ENCODE assay signal across 7 cellular contexts in the genomic region with DNA sequence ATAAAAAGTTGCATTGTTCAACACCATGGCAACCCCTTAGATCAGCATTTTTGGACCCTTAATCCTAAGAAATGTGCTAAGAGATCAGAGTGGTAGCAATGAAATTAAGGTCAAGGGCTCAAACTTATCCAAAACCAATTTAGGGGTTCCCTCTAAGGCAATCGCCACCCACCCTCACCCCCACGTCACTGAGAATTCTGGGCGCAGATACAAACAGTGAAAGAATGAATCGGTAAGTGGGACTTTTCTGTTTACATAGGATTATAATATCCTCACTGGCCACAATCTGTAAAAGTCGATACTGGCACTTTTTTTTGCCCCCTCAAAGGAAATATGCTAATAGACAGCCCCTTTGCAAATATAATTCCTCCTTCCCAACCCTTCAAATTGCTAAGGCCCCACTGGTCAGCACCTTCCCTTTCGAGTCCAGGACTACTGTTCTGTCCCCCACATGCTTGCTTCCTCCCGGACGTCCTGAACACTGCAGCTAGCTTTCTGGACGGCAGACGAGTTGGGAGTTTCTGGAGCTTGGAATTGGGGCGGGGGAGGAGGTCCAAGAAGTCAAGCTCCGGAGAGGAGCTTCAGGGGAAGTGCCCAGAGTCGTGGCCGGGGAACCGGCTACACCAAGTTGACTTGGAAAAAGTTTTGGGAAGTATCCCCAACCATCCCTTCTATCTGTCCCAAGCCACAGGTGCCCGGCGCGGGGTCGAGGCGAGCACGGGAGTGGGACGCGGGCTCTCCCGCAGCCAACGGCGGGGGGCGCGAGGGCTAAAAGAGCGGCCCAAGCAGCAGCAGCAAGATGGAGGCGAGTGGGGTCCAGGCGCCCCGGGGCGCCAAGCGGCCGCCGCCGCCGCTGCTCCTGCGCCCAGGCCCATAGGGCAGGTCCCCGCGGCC. TPM values are rescaled to one million over a fixed set of nuclear protein-coding genes. Genes with fewer than 3 reads are reported as not detected.
A peak's percentile ranks its signal among the peaks of the same experiment; 100 is the strongest.
DNase-seq lines count a peak whose midpoint lies in the region; ATAC-seq and TF ChIP-seq lines count a peak whose summit lies in the region.

No MANE protein-coding gene starts in this region.

- H3K9me3 Mint-ChIP-seq in HFFc6: no peaks in the 10 kb centered on the region
- no peaks in the 10 kb centered on the region for H3K9me3 Mint-ChIP-seq in immature natural killer cell
- no peaks in the 10 kb centered on the region for H3K9me3 Mint-ChIP-seq in stimulated activated effector memory CD8-positive, alpha-beta T cell treated with anti-CD3 and anti-CD28 coated beads, Interleukin-12 subunit alpha, Interleukin-12 subunit beta, amount 100 ng/mL, for 72 hours

- no peaks in the 10 kb centered on the region for H3K27me3 ChIP-seq in ascending aorta

- no peaks in the 10 kb centered on the region for H3K36me3 ChIP-seq in ascending aorta

- H3K36me3 Mint-ChIP-seq in HFFc6 (ENCODE audit: low read depth) (no peaks in the 10 kb centered on the region), immature natural killer cell (no peaks in the 10 kb centered on the region)
- H3K36me3 Mint-ChIP-seq in stimulated activated effector memory CD8-positive, alpha-beta T cell treated with anti-CD3 and anti-CD28 coated beads, Interleukin-12 subunit alpha, Interleukin-12 subunit beta, amount 100 ng/mL, for 72 hours: no peaks in the 10 kb centered on the region

- H3K27ac Mint-ChIP-seq in HFFc6 (peak overlapping the region; percentile 59; the same call in 1 of the 2 replicates), immature natural killer cell (peak overlapping the region in 4 of 6 donors; percentile 29 to 70 (median 56))
- H3K27ac Mint-ChIP-seq in stimulated activated effector memory CD8-positive, alpha-beta T cell treated with anti-CD3 and anti-CD28 coated beads, Interleukin-12 subunit alpha, Interleukin-12 subunit beta, amount 100 ng/mL, for 72 hours: no peak overlapping the region

- H3K27ac ChIP-seq in ascending aorta: peak overlapping the region; percentile 88 to 89

- H3K9me3 ChIP-seq in ascending aorta: no peaks in the 10 kb centered on the region

- H3K27me3 Mint-ChIP-seq in HFFc6 (ENCODE audit: insufficient read depth) (peaks cover 9% of the 10 kb centered on the region; the same call in 1 of the 2 replicates), immature natural killer cell (ENCODE audit: low read depth in 3 of 3) (peaks cover 9 to 32% (median 32%) of the 10 kb centered on the region in 3 donors)

- TF ChIP-seq CTCF in HFFc6 (IDR thresholded peaks at IDR 0.05) (no peak), ascending aorta (IDR thresholded peaks at IDR 0.05) (peak in 1 of 3 experiments; percentile 17)

- H3K4me3 ChIP-seq in ascending aorta: peak overlapping the region; percentile 90 to 93

- H3K4me3 Mint-ChIP-seq in HFFc6 (peak overlapping the region; percentile 87), immature natural killer cell (peak overlapping the region; percentile 75 to 83 (median 79))
- H3K4me3 Mint-ChIP-seq in stimulated activated effector memory CD8-positive, alpha-beta T cell treated with anti-CD3 and anti-CD28 coated beads, Interleukin-12 subunit alpha, Interleukin-12 subunit beta, amount 100 ng/mL, for 72 hours: peak overlapping the region; percentile 73

- no peak for ATAC-seq in stimulated activated effector memory CD8-positive, alpha-beta T cell treated with anti-CD3 and anti-CD28 coated beads, Interleukin-12 subunit alpha, Interleukin-12 subunit beta, amount 100 ng/mL, for 72 hours
- no peak for ATAC-seq in HG03135 (IDR thresholded peaks at IDR 0.05; ENCODE audit: unreplicated experiment)

- intact Hi-C loops in ascending aorta (cut with DNase I): loop anchor here (2.0 to 5.0 kb wide), 8 partner anchors 92 to 593 kb away; a partner anchor contains a TSS

- peaks cover 0 to 17% of the 10 kb centered on the region in 2 donors for H3K4me1 ChIP-seq in ascending aorta

- DNase-seq in HFFc6: no peak
- no peak for DNase-seq in ascending aorta (ENCODE audit: low spot score in 2 of 2)
- no peak for DNase-seq in immature natural killer cell
- no peak for DNase-seq in stimulated activated effector memory CD8-positive, alpha-beta T cell treated with anti-CD3 and anti-CD28 coated beads, Interleukin-12 subunit alpha, Interleukin-12 subunit beta, amount 100 ng/mL, for 72 hours (ENCODE audit: low spot score in 2 of 2)
- DNase-seq in SIG-M5 treated with dmso at 0.1 percent for 504 hours (lab: John Stamatoyannopoulos, UW; ENCODE audit: unreplicated experiment): no peak
- no peak for DNase-seq in NCI-H446 (lab: John Stamatoyannopoulos, UW)

- H3K4me1 Mint-ChIP-seq in HFFc6 (ENCODE audit: low read depth) (peaks cover 23% of the 10 kb centered on the region), immature natural killer cell (peaks cover 26 to 39% of the 10 kb centered on the region in 2 donors)
- peaks cover 18% of the 10 kb centered on the region for H3K4me1 Mint-ChIP-seq in stimulated activated effector memory CD8-positive, alpha-beta T cell treated with anti-CD3 and anti-CD28 coated beads, Interleukin-12 subunit alpha, Interleukin-12 subunit beta, amount 100 ng/mL, for 72 hours

RNA-seq across cellular contexts. Expression of a gene that starts 2.1 kb away (rescaled TPM):
- 1 to 10 TPM; 5.4 to 8.1 (median 7.4) TPM for total RNA-seq in HFFc6 (2021; fragmentation: NEBNext Ultra II Directional; extraction: Animal tissue kit (Norgen Biotek cat#: 25700))
- 605 TPM for total RNA-seq in ascending aorta
- polyA plus RNA-seq in immature natural killer cell: 1 to 10 TPM; 1.4 to 3.9 (median 3.4) TPM

Comparison
In these comparisons a context has a peak if more than half of its experiments do, and no peak if none do; other contexts are left out.
1. RNA of a gene that starts 2.1 kb away (total RNA-seq): 605 TPM in ascending aorta (single experiment); 5.4 to 8.1 TPM in HFFc6; every median in the first group is over 10 times any median in the second.
2. Peak in every context shown above with its lines, with median percentiles within 50 percentile points of each other: H3K4me3 Mint-ChIP-seq.